Comparison of ENCODE assay signal across 13 cellular contexts in the genomic region with DNA sequence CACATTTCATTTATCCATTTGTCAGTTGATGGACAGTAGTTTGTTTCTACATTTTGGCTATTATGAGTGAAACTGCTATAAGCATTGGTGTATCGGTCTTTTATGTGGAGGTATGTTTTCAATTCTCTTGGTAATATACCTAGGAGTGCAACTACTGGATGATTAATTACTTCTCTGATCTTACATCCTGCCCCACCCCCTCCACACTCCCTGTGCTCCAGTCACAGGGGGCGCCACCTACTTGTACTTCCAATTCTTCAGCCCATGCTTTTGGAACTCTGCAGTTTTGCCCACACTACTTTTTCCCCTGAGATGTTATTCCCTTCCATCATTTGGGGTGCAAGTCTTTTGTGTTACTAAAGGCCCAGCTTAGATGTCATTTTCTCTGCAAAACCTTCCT. TPM values are rescaled to one million over a fixed set of nuclear protein-coding genes. Genes with fewer than 3 reads are reported as not detected.
DNase-seq lines count a peak whose midpoint lies in the region; ATAC-seq, FAIRE-seq and TF ChIP-seq lines count a peak whose summit lies in the region.
"Had no signal": no experiment of that assay in that cellular context is flagged by ENCODE, and none has a peak within 500 bp of the region (broad histone marks: within the 10 kb centered on the region; RNA-seq: fewer than 3 reads in every experiment).

No MANE protein-coding gene starts in this region.

- TF ChIP-seq CTCF in astrocyte (IDR thresholded peaks at IDR 0.05; ENCODE audit: insufficient read depth, low read depth, low read length): peak; percentile 14
- no peak for TF ChIP-seq CTCF in nephron progenitor cell (IDR thresholded peaks at IDR 0.05)
- peak in 2 of 5 experiments; percentile 7 to 18 for TF ChIP-seq CTCF in gastrocnemius medialis (IDR thresholded peaks at IDR 0.05 in 4 of 5, conservative IDR thresholded peaks at IDR 0.05 in 1 of 5)

- peak; percentile 72 for DNase-seq in activated CD4-positive, alpha-beta T cell treated with anti-CD3 and anti-CD28 coated beads for 36 hours
- no peak for DNase-seq in activated CD4-positive, alpha-beta T cell treated with anti-CD3 and anti-CD28 coated beads for 1 hour
- peak; percentile 36 for DNase-seq in Jurkat, Clone E6-1 (ENCODE audit: low read depth, low spot score)
- DNase-seq in astrocyte (ENCODE audit: low read depth) (no peak), nephron progenitor cell (peak; percentile 8), GM19238 (ENCODE audit: insufficient read length, low spot score) (no peak), gastrocnemius medialis (no peak)
- DNase-seq: dorsolateral prefrontal cortex, Karpas-422 had no signal

- TF ChIP-seq POLR2A in gastrocnemius medialis (IDR thresholded peaks at IDR 0.05): no peak

- H3K27ac ChIP-seq in astrocyte (ENCODE audit: low read depth, low read length) (no peak overlapping the region), gastrocnemius medialis (no peak overlapping the region)
- H3K27ac ChIP-seq: dorsolateral prefrontal cortex, right atrium auricular region had no signal

- H3K36me3 Mint-ChIP-seq in activated CD4-positive, alpha-beta T cell treated with anti-CD3 and anti-CD28 coated beads for 36 hours (ENCODE audit: low read depth): no peaks in the 10 kb centered on the region
- no peaks in the 10 kb centered on the region for H3K36me3 Mint-ChIP-seq in astrocyte (ENCODE audit: low read depth, unreplicated experiment)
- no peaks in the 10 kb centered on the region for H3K36me3 Mint-ChIP-seq in nephron progenitor cell (ENCODE audit: low read depth)

- H3K36me3 ChIP-seq in astrocyte (ENCODE audit: insufficient read depth, low read length): no peaks in the 10 kb centered on the region
- no peaks in the 10 kb centered on the region for H3K36me3 ChIP-seq in gastrocnemius medialis
- H3K36me3 ChIP-seq: right atrium auricular region had no signal

- H3K79me2 ChIP-seq in astrocyte (ENCODE audit: insufficient read depth, low read length): no peaks in the 10 kb centered on the region

- ATAC-seq in activated CD4-positive, alpha-beta T cell treated with anti-CD3 and anti-CD28 coated beads for 36 hours: peak; percentile 47
- ATAC-seq in GM21786 (IDR thresholded peaks at IDR 0.05; ENCODE audit: unreplicated experiment) (no peak), gastrocnemius medialis (no peak)
- ATAC-seq: left lobe of liver had no signal

- in situ Hi-C loops in gastrocnemius medialis (cut with MboI; ENCODE audit: low sequenced_read_pairs in 4 of 4): loop anchor here in 1 of 4 donors (5.0 kb wide), 1 partner anchor 93 kb away; no protein-coding TSS in a partner anchor

- H2AFZ ChIP-seq in astrocyte (ENCODE audit: low read depth, low read length): no peak overlapping the region

- intact Hi-C loops in activated CD4-positive, alpha-beta T cell treated with anti-CD3 and anti-CD28 coated beads for 36 hours (cut with DNase I, micrococcal nuclease): loop anchor here in 1 of 2 experiments (10.0 kb wide), 1 partner anchor 1061 kb away; no protein-coding TSS in a partner anchor
- intact Hi-C loops in gastrocnemius medialis (cut with DNase I; ENCODE audit: low total_unique reads): loop anchor here (10.0 kb wide), 1 partner anchor 79 kb away; no protein-coding TSS in a partner anchor

- peaks cover 11% of the 10 kb centered on the region for H3K4me1 ChIP-seq in astrocyte (ENCODE audit: insufficient read depth, low read length)
- peaks cover 11 to 21% of the 10 kb centered on the region in 2 donors for H3K4me1 ChIP-seq in gastrocnemius medialis

- H3K9ac ChIP-seq in astrocyte (ENCODE audit: low read length): no peak overlapping the region

- no peak overlapping the region for H3K4me2 ChIP-seq in astrocyte (ENCODE audit: low read length)

- no peaks in the 10 kb centered on the region for H3K27me3 ChIP-seq in astrocyte (ENCODE audit: insufficient read depth, low read length)
- H3K27me3 ChIP-seq in gastrocnemius medialis: no peaks in the 10 kb centered on the region
- H3K27me3 ChIP-seq: dorsolateral prefrontal cortex, right atrium auricular region had no signal

- no peaks in the 10 kb centered on the region for H3K27me3 Mint-ChIP-seq in activated CD4-positive, alpha-beta T cell treated with anti-CD3 and anti-CD28 coated beads for 36 hours
- H3K27me3 Mint-ChIP-seq in astrocyte (ENCODE audit: low read depth, unreplicated experiment) (peaks cover 6% of the 10 kb centered on the region), nephron progenitor cell (ENCODE audit: low read depth, poor library complexity) (peaks cover 17% of the 10 kb centered on the region)
- H3K27me3 Mint-ChIP-seq: B cell had no signal

- H3K4me3 ChIP-seq in Jurkat, Clone E6-1 (ENCODE audit: low read length): no peak overlapping the region
- no peak overlapping the region for H3K4me3 ChIP-seq in astrocyte (ENCODE audit: insufficient read depth, low read depth, low read length)
- no peak overlapping the region for H3K4me3 ChIP-seq in gastrocnemius medialis
- H3K4me3 ChIP-seq: dorsolateral prefrontal cortex, right atrium auricular region had no signal

- no peak for FAIRE-seq in astrocyte (lab: Jason Lieb, UNC)

- no peaks in the 10 kb centered on the region for H4K20me1 ChIP-seq in astrocyte (ENCODE audit: insufficient read depth, low read length)

- CTCF ChIA-PET in activated CD4-positive, alpha-beta T cell treated with anti-CD3 and anti-CD28 coated beads for 36 hours (lab: Charles Lee): interaction anchor here (0.6 to 2.4 kb wide), 5 partner anchors 31 to 365 kb away, joined by 3 to 10 read pairs (median 4); no protein-coding TSS in a partner anchor

- POLR2A ChIA-PET in activated CD4-positive, alpha-beta T cell treated with anti-CD3 and anti-CD28 coated beads for 36 hours (lab: Charles Lee): no interaction called here

- H3K4me1 Mint-ChIP-seq in activated CD4-positive, alpha-beta T cell treated with anti-CD3 and anti-CD28 coated beads for 36 hours: peaks cover 33% of the 10 kb centered on the region
- H3K4me1 Mint-ChIP-seq in astrocyte (ENCODE audit: low read depth, unreplicated experiment): peaks cover 3% of the 10 kb centered on the region
- peaks cover 10% of the 10 kb centered on the region for H3K4me1 Mint-ChIP-seq in nephron progenitor cell

- no peak overlapping the region for H3K4me3 Mint-ChIP-seq in activated CD4-positive, alpha-beta T cell treated with anti-CD3 and anti-CD28 coated beads for 36 hours
- H3K4me3 Mint-ChIP-seq in astrocyte (ENCODE audit: unreplicated experiment) (no peak overlapping the region), nephron progenitor cell (no peak overlapping the region)
- H3K4me3 Mint-ChIP-seq: B cell had no signal

- no peak overlapping the region for H3K27ac Mint-ChIP-seq in activated CD4-positive, alpha-beta T cell treated with anti-CD3 and anti-CD28 coated beads for 36 hours
- H3K27ac Mint-ChIP-seq in astrocyte (ENCODE audit: unreplicated experiment) (no peak overlapping the region), nephron progenitor cell (no peak overlapping the region)
- H3K27ac Mint-ChIP-seq: B cell had no signal

- no peaks in the 10 kb centered on the region for H3K9me3 Mint-ChIP-seq in activated CD4-positive, alpha-beta T cell treated with anti-CD3 and anti-CD28 coated beads for 36 hours (ENCODE audit: low read depth)
- no peaks in the 10 kb centered on the region for H3K9me3 Mint-ChIP-seq in astrocyte (ENCODE audit: unreplicated experiment)
- H3K9me3 Mint-ChIP-seq in nephron progenitor cell: no peaks in the 10 kb centered on the region

- H3K9me3 ChIP-seq in astrocyte (ENCODE audit: insufficient read depth, low read depth, low read length) (no peaks in the 10 kb centered on the region), gastrocnemius medialis (no peaks in the 10 kb centered on the region)
- H3K9me3 ChIP-seq: right atrium auricular region had no signal

RNA-seq across cellular contexts. Expression of a gene that starts 42.0 kb away (rescaled TPM):
- 100 to 1,000 TPM in 1 of 2 experiments, 10 to 100 TPM in 1; 81.0 to 139 TPM for total RNA-seq in activated CD4-positive, alpha-beta T cell treated with anti-CD3 and anti-CD28 coated beads for 36 hours
- 289 TPM for polyA plus RNA-seq in Jurkat, Clone E6-1 (2012; ENCODE audit: insufficient read depth, insufficient read length)
- 263 and 266 TPM in 2 replicates for total RNA-seq in astrocyte
- total RNA-seq in gastrocnemius medialis: 10 to 100 TPM; 20.5 to 50.5 (median 24.9) TPM

RNA-seq across cellular contexts. Expression of a gene that starts 42.3 kb away (rescaled TPM):
- 10 to 100 TPM; 22.8 to 31.1 TPM for total RNA-seq in activated CD4-positive, alpha-beta T cell treated with anti-CD3 and anti-CD28 coated beads for 36 hours
- 22.5 TPM for polyA plus RNA-seq in Jurkat, Clone E6-1 (2012; ENCODE audit: insufficient read depth, insufficient read length)
- total RNA-seq in astrocyte (33.3 and 35.7 TPM in 2 replicates), gastrocnemius medialis (10 to 100 TPM; 12.3 to 19.9 (median 14.7) TPM)

Comparison
In these comparisons a context has a peak if more than half of its experiments do, and no peak if none do; other contexts are left out.
1. DNase-seq: peak in activated CD4-positive, alpha-beta T cell treated with anti-CD3 and anti-CD28 coated beads for 36 hours (single experiment), Jurkat, Clone E6-1 (single experiment) and nephron progenitor cell (single experiment); none in activated CD4-positive, alpha-beta T cell treated with anti-CD3 and anti-CD28 coated beads for 1 hour (single experiment), astrocyte (single experiment), GM19238 (single experiment) and gastrocnemius medialis (0 of 2).